In the genomic region with DNA sequence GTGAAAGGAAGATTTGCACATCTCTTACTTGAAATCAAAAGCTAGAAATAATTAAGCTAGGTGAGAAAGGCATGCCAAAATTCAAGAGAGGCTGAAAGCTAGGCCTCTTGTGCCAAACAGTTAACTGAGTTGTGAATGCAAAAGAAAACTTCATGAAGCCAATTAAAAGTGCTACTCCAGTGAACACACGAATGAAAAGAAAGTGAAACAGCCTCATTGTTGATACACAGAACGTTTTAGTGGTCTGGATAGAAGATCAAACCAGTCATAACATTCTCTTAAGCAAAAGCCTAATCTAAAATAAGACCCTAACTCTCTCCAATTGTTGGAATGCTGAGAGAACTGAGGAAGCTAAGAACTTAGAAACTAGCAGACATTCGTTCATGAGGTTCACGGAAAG, we compare ENCODE assay signal across 19 cellular contexts.
"Had no signal": no experiment of that assay in that cellular context is flagged by ENCODE, and none has a peak within 500 bp of the region (broad histone marks: within the 10 kb centered on the region; RNA-seq: fewer than 3 reads in every experiment).

No MANE protein-coding gene starts in this region.

- ATAC-seq: right lobe of liver; stimulated activated naive CD8-positive, alpha-beta T cell treated with anti-CD3 and anti-CD28 coated beads, Interleukin-15, amount 100 ng/mL, for 72 hours; T-helper 17 cell had no signal

- H3K9me3 ChIP-seq: adrenal gland, prostate gland, right lobe of liver, testis, upper lobe of left lung had no signal

- H3K27ac ChIP-seq: adrenal gland, coronary artery, prostate gland, right lobe of liver, testis, upper lobe of left lung had no signal

- DNase-seq: activated B cell treated with CpG ODN at 0.5 μM for 24 hours; activated CD4-positive, alpha-beta T cell treated with anti-CD3 and anti-CD28 coated beads, Interleukin-2, amount 50 U/mL, for 1 hour; activated naive CD4-positive, alpha-beta T cell treated with anti-CD3 and anti-CD28 coated beads, Interleukin-2, amount 10 ng/mL, durations not matched to agents 7 days and 5 days; adrenal gland; central memory CD4-positive, alpha-beta T cell; effector CD4-positive, alpha-beta T cell; head of caudate nucleus; mesendoderm; nephron progenitor cell; right lobe of liver; stimulated activated naive CD8-positive, alpha-beta T cell treated with anti-CD3 and anti-CD28 coated beads, Interleukin-15, amount 100 ng/mL, for 72 hours; T-helper 17 cell; testis; upper lobe of left lung had no signal

- FAIRE-seq: endothelial cell of umbilical vein, frontal cortex, TTC549 had no signal

- H3K4me3 ChIP-seq: adrenal gland, coronary artery, prostate gland, right lobe of liver, testis, upper lobe of left lung had no signal

- H3K27me3 ChIP-seq: adrenal gland, right lobe of liver, testis, upper lobe of left lung had no signal

- H3K36me3 ChIP-seq: adrenal gland, prostate gland, right lobe of liver, upper lobe of left lung had no signal

- H3K4me1 ChIP-seq: adrenal gland, prostate gland, right lobe of liver, testis, upper lobe of left lung had no signal
